ENCODE assay signal across 1 cellular context in the genomic region with DNA sequence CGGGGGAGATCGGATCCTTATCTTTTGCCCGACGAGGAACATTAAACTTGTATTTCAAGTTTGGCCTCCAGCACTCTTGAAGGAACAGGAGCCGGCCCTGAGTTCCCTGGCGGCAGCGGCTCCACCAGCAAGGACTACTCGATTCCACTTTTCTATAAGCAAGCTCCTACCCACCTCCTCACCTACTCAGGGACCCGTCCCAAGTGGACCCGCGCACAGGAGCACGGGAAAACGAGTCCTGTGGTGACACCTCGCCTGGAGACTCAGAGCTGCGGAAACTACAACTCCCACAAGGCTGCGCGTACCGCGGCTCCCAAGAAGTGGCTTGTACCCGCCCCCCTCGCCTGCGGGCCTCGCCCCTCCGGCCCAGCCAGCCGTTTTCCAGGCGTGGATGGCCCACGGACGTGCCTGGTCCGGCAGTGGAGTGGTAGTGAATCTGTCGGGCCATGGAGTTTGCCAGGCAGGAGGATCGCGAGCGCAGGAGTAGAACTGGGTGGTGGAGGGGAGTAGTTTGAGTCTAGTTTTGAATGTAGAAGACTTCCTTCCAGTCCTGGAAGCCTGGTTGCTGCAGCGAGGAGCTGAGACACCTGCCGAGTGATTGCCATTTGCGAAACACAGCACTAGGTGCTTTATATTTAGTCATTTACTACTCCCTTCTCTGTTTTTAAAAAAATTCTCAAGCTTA.
TF ChIP-seq lines count a peak whose summit lies in the region.

Gene ACP6, minus strand, starts transcription at position 206 of the 685 bp plus-strand sequence. CDS start 476 bp downstream, outside the sequence.

TF ChIP-seq in HepG2, 621 proteins besides CTCF, POLR2A, EP300 and RAD21 (continued from another document and continues in another):
- TF ChIP-seq, protein P1, sequence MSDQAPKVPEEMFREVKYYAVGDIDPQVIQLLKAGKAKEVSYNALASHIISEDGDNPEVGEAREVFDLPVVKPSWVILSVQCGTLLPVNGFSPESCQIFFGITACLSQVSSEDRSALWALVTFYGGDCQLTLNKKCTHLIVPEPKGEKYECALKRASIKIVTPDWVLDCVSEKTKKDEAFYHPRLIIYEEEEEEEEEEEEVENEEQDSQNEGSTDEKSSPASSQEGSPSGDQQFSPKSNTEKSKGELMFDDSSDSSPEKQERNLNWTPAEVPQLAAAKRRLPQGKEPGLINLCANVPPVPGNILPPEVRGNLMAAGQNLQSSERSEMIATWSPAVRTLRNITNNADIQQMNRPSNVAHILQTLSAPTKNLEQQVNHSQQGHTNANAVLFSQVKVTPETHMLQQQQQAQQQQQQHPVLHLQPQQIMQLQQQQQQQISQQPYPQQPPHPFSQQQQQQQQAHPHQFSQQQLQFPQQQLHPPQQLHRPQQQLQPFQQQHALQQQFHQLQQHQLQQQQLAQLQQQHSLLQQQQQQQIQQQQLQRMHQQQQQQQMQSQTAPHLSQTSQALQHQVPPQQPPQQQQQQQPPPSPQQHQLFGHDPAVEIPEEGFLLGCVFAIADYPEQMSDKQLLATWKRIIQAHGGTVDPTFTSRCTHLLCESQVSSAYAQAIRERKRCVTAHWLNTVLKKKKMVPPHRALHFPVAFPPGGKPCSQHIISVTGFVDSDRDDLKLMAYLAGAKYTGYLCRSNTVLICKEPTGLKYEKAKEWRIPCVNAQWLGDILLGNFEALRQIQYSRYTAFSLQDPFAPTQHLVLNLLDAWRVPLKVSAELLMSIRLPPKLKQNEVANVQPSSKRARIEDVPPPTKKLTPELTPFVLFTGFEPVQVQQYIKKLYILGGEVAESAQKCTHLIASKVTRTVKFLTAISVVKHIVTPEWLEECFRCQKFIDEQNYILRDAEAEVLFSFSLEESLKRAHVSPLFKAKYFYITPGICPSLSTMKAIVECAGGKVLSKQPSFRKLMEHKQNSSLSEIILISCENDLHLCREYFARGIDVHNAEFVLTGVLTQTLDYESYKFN (CRISPR knock-in tag; conservative IDR thresholded peaks at IDR 0.05) = no peak; the same call in 1 of the 2 replicates
- TF ChIP-seq ZNF670 (CRISPR knock-in tag; IDR thresholded peaks at IDR 0.05; ENCODE audit: borderline replicate concordance) (no peak), DRAP1 (CRISPR knock-in tag; IDR thresholded peaks at IDR 0.05) (peak; percentile 90), JUNB (CRISPR knock-in tag; IDR thresholded peaks at IDR 0.05; ENCODE audit: borderline replicate concordance) (peak; percentile 44; the same call in 1 of the 2 replicates), ZNF274 (CRISPR knock-in tag; IDR thresholded peaks at IDR 0.05) (0 out of 2 replicates have a peak, but pooled peaks have one; percentile 19), ZNF777 (CRISPR knock-in tag; IDR thresholded peaks at IDR 0.05) (peak; percentile 66; the same call in 1 of the 2 replicates), DR1 (CRISPR knock-in tag; IDR thresholded peaks at IDR 0.05) (peak; percentile 21; the same call in 1 of the 2 replicates), HDAC2 (CRISPR knock-in tag; IDR thresholded peaks at IDR 0.05) (peak; percentile 51; the same call in 1 of the 2 replicates), AHDC1 (CRISPR knock-in tag; IDR thresholded peaks at IDR 0.05; ENCODE audit: borderline replicate concordance) (0 out of 2 replicates have a peak, but pooled peaks have one; percentile 27), POLR2G (IDR thresholded peaks at IDR 0.05; ENCODE audit: low read depth, low read length) (peak; percentile 89), HNRNPLL (IDR thresholded peaks at IDR 0.05; ENCODE audit: low read depth, low read length, poor library complexity, severe bottlenecking) (peak; percentile 13), PHF8 (CRISPR knock-in tag; IDR thresholded peaks at IDR 0.05) (peak; percentile 76), NR2C2 (CRISPR knock-in tag; IDR thresholded peaks at IDR 0.05; ENCODE audit: borderline replicate concordance) (peak; percentile 63; the same call in 1 of the 2 replicates), KLF11 (CRISPR knock-in tag; IDR thresholded peaks at IDR 0.05) (peak; percentile 15; the same call in 1 of the 2 replicates), POGZ (CRISPR knock-in tag; IDR thresholded peaks at IDR 0.05) (no peak; the same call in 1 of the 2 replicates), ZNF501 (CRISPR knock-in tag; IDR thresholded peaks at IDR 0.05) (peak; percentile 42; the same call in 1 of the 2 replicates), FOXA3 (CRISPR knock-in tag; IDR thresholded peaks at IDR 0.05) (peak; percentile 17; the same call in 1 of the 2 replicates), PCBP1 (IDR thresholded peaks at IDR 0.05; ENCODE audit: borderline replicate concordance, low read depth, low read length) (0 out of 2 replicates have a peak, but pooled peaks have one; percentile 21), MAZ (IDR thresholded peaks at IDR 0.05; ENCODE audit: borderline replicate concordance, low read depth, low read length) (0 out of 2 replicates have a peak, but pooled peaks have one; percentile 45), MAZ (CRISPR knock-in tag; IDR thresholded peaks at IDR 0.05; ENCODE audit: low read depth) (peak; percentile 51; the same call in 1 of the 2 replicates), SMAD9 (CRISPR knock-in tag; IDR thresholded peaks at IDR 0.05) (no peak), TBL1XR1 (IDR thresholded peaks at IDR 0.05; ENCODE audit: borderline replicate concordance, low read length, partially characterized antibody) (peak; percentile 20), REL (CRISPR knock-in tag; conservative IDR thresholded peaks at IDR 0.05) (0 out of 2 replicates have a peak, but pooled peaks have one; percentile 31), SP5 (CRISPR knock-in tag; IDR thresholded peaks at IDR 0.05; ENCODE audit: borderline replicate concordance, low read depth) (peak; percentile 41; the same call in 1 of the 2 replicates), BRD4 (CRISPR knock-in tag; IDR thresholded peaks at IDR 0.05) (0 out of 2 replicates have a peak, but pooled peaks have one; percentile 54), SMYD3 (CRISPR knock-in tag; IDR thresholded peaks at IDR 0.05) (peak; percentile 69; the same call in 1 of the 2 replicates), ZBTB4 (CRISPR knock-in tag; IDR thresholded peaks at IDR 0.05; ENCODE audit: borderline replicate concordance) (no peak)
- TF ChIP-seq, protein P2, sequence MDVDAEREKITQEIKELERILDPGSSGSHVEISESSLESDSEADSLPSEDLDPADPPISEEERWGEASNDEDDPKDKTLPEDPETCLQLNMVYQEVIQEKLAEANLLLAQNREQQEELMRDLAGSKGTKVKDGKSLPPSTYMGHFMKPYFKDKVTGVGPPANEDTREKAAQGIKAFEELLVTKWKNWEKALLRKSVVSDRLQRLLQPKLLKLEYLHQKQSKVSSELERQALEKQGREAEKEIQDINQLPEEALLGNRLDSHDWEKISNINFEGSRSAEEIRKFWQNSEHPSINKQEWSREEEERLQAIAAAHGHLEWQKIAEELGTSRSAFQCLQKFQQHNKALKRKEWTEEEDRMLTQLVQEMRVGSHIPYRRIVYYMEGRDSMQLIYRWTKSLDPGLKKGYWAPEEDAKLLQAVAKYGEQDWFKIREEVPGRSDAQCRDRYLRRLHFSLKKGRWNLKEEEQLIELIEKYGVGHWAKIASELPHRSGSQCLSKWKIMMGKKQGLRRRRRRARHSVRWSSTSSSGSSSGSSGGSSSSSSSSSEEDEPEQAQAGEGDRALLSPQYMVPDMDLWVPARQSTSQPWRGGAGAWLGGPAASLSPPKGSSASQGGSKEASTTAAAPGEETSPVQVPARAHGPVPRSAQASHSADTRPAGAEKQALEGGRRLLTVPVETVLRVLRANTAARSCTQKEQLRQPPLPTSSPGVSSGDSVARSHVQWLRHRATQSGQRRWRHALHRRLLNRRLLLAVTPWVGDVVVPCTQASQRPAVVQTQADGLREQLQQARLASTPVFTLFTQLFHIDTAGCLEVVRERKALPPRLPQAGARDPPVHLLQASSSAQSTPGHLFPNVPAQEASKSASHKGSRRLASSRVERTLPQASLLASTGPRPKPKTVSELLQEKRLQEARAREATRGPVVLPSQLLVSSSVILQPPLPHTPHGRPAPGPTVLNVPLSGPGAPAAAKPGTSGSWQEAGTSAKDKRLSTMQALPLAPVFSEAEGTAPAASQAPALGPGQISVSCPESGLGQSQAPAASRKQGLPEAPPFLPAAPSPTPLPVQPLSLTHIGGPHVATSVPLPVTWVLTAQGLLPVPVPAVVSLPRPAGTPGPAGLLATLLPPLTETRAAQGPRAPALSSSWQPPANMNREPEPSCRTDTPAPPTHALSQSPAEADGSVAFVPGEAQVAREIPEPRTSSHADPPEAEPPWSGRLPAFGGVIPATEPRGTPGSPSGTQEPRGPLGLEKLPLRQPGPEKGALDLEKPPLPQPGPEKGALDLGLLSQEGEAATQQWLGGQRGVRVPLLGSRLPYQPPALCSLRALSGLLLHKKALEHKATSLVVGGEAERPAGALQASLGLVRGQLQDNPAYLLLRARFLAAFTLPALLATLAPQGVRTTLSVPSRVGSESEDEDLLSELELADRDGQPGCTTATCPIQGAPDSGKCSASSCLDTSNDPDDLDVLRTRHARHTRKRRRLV (CRISPR knock-in tag; IDR thresholded peaks at IDR 0.05) = peak; percentile 73
- TF ChIP-seq, protein P3, sequence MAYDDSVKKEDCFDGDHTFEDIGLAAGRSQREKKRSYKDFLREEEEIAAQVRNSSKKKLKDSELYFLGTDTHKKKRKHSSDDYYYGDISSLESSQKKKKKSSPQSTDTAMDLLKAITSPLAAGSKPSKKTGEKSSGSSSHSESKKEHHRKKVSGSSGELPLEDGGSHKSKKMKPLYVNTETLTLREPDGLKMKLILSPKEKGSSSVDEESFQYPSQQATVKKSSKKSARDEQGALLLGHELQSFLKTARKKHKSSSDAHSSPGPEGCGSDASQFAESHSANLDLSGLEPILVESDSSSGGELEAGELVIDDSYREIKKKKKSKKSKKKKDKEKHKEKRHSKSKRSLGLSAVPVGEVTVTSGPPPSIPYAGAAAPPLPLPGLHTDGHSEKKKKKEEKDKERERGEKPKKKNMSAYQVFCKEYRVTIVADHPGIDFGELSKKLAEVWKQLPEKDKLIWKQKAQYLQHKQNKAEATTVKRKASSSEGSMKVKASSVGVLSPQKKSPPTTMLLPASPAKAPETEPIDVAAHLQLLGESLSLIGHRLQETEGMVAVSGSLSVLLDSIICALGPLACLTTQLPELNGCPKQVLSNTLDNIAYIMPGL (CRISPR knock-in tag; IDR thresholded peaks at IDR 0.05; ENCODE audit: borderline replicate concordance in 1 of 2, low read depth in 1 of 2) = peak; percentile 31 to 60; a peak in 1 of 4 replicates
- TF ChIP-seq, protein P4, sequence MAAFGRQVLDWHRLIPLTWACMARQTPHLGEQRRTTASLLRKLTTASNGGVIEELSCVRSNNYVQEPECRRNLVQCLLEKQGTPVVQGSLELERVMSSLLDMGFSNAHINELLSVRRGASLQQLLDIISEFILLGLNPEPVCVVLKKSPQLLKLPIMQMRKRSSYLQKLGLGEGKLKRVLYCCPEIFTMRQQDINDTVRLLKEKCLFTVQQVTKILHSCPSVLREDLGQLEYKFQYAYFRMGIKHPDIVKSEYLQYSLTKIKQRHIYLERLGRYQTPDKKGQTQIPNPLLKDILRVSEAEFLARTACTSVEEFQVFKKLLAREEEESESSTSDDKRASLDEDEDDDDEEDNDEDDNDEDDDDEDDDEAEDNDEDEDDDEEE (CRISPR knock-in tag; IDR thresholded peaks at IDR 0.05) = peak; percentile 40; the same call in 1 of the 2 replicates
